ENCODE assay signal across 8 cellular contexts in the genomic region with DNA sequence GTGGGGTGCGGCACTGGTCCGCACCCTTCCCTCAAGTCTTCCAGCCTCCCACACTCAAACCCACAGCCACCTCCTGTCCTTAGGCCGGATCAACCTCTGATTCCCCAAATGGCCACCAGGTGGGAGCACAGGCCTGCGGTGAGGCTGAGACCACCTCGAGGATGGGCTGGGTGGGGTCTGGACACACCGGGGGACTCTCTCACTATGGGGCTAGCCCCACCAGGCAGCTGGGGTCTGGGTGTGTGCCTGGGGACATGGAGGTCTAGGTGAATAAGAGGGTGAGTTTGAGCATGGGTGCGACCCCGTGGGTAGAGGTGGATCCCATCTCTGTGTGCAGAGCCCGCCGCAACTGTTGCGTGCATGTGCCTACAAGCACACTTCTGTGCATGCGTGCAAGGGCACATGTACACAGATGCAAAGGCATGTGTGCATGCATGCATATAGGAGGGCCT. TPM values are rescaled to one million over a fixed set of nuclear protein-coding genes. Genes with fewer than 3 reads are reported as not detected.
DNase-seq lines count a peak whose midpoint lies in the region; ATAC-seq and TF ChIP-seq lines count a peak whose summit lies in the region.

No MANE protein-coding gene starts in this region.

- no peak overlapping the region for H3K4me2 ChIP-seq in HCT116 (ENCODE audit: low read length)

- DNase-seq in Calu3: peak; percentile 22
- DNase-seq in HCT116 (ENCODE audit: low read depth, low spot score): no peak
- peak; percentile 23 for DNase-seq in adipocyte (ENCODE audit: low read depth)
- DNase-seq in right lobe of liver: no peak
- DNase-seq in T1000 (lab: John Stamatoyannopoulos, UW): no peak
- no peak for DNase-seq in CD8-positive, alpha-beta T cell
- DNase-seq in NCI-H524 treated with DMSO at 0.1 percent for 48 hours (lab: John Stamatoyannopoulos, UW): no peak

- H3K27ac ChIP-seq in HCT116 (ENCODE audit: low read depth, low read length) (no peak overlapping the region), right lobe of liver (no peak overlapping the region)
- H3K27ac ChIP-seq in CD8-positive, alpha-beta T cell (ENCODE audit: low read depth, low read length): no peak overlapping the region

- H2AFZ ChIP-seq in HCT116 (ENCODE audit: low read depth, low read length, poor library complexity, severe bottlenecking): no peak overlapping the region

- H3K36me3 ChIP-seq in HCT116 (ENCODE audit: control insufficient read depth in 1 of 2, insufficient read depth in 2 of 2, low read length in 2 of 2) (no peaks in the 10 kb centered on the region), adipocyte (ENCODE audit: control insufficient read depth, insufficient read depth, low read length, severe bottlenecking) (no peaks in the 10 kb centered on the region), right lobe of liver (no peaks in the 10 kb centered on the region)
- no peaks in the 10 kb centered on the region for H3K36me3 ChIP-seq in CD8-positive, alpha-beta T cell (ENCODE audit: insufficient read depth, low read length)

- CTCF ChIA-PET in Calu3 (lab: Charles Lee): no interaction called here
- CTCF ChIA-PET in HCT116 (lab: Charles Lee): no interaction called here
- CTCF ChIA-PET in CD8-positive, alpha-beta T cell (lab: Charles Lee): interaction anchor here (2.1 to 6.0 kb wide), 2 partner anchors 313 to 557 kb away, joined by 6 to 51 read pairs; no protein-coding TSS in a partner anchor

- no peaks in the 10 kb centered on the region for H3K79me2 ChIP-seq in HCT116 (ENCODE audit: insufficient read depth, low read length)

- no peaks in the 10 kb centered on the region for H3K36me3 Mint-ChIP-seq in Calu3 (ENCODE audit: insufficient read depth, unreplicated experiment)
- H3K36me3 Mint-ChIP-seq in CD8-positive, alpha-beta T cell: no peaks in the 10 kb centered on the region

- no peaks in the 10 kb centered on the region for H3K9me3 Mint-ChIP-seq in Calu3 (ENCODE audit: low read depth, unreplicated experiment)
- H3K9me3 Mint-ChIP-seq in CD8-positive, alpha-beta T cell: no peaks in the 10 kb centered on the region

- TF ChIP-seq RAD21 in HCT116 (IDR thresholded peaks at IDR 0.05; ENCODE audit: low read depth): peak; percentile 54

- no peaks in the 10 kb centered on the region for H3K9me3 ChIP-seq in HCT116 (ENCODE audit: control insufficient read depth in 1 of 2, insufficient read depth in 1 of 2, low read depth in 1 of 2, low read length in 2 of 2)
- H3K9me3 ChIP-seq in adipocyte (ENCODE audit: control insufficient read depth, low read length): no peaks in the 10 kb centered on the region
- H3K9me3 ChIP-seq in right lobe of liver: no peaks in the 10 kb centered on the region
- H3K9me3 ChIP-seq in CD8-positive, alpha-beta T cell (ENCODE audit: low read length): no peaks in the 10 kb centered on the region

- H3K27me3 Mint-ChIP-seq in Calu3 (ENCODE audit: unreplicated experiment): peaks cover 51% of the 10 kb centered on the region
- H3K27me3 Mint-ChIP-seq in CD8-positive, alpha-beta T cell (ENCODE audit: low read depth): peaks cover 2% of the 10 kb centered on the region

- no peaks in the 10 kb centered on the region for H3K4me1 Mint-ChIP-seq in Calu3 (ENCODE audit: low read depth, unreplicated experiment)
- peaks cover 4% of the 10 kb centered on the region for H3K4me1 Mint-ChIP-seq in CD8-positive, alpha-beta T cell (ENCODE audit: low read depth)

- H3K4me3 Mint-ChIP-seq in Calu3 (ENCODE audit: low read depth, unreplicated experiment): no peak overlapping the region
- H3K4me3 Mint-ChIP-seq in CD8-positive, alpha-beta T cell: no peak overlapping the region

- no TSS peak for BruUV-seq in Calu3 (replicated peaks; lab: Mats Ljungman, UMichigan)
- no TSS peak for BruUV-seq in HCT116 (replicated peaks; lab: Mats Ljungman, UMichigan)

- intact Hi-C loops in Calu3 (cut with micrococcal nuclease; ENCODE audit: unreplicated experiment): loop anchor here (5.0 kb wide), 2 partner anchors 72 to 207 kb away; no protein-coding TSS in a partner anchor
- intact Hi-C loops in HCT116 (cut with micrococcal nuclease): loop anchor here (5.0 kb wide), 2 partner anchors 327 to 537 kb away; no protein-coding TSS in a partner anchor
- intact Hi-C loops in right lobe of liver (cut with DNase I): no loop called here
- intact Hi-C loops in CD8-positive, alpha-beta T cell (cut with DNase I, micrococcal nuclease): loop anchor here (5.0 to 10.0 kb wide), 6 partner anchors 152 to 572 kb away; no protein-coding TSS in a partner anchor

- ATAC-seq in HCT116 (peak; percentile 49), right lobe of liver (no peak), GM19452 (IDR thresholded peaks at IDR 0.05; ENCODE audit: unreplicated experiment) (no peak)
- no peak for ATAC-seq in CD8-positive, alpha-beta T cell

- H3K4me1 ChIP-seq in HCT116 (ENCODE audit: control insufficient read depth in 1 of 2, insufficient read depth in 2 of 2, low read length in 2 of 2) (no peaks in the 10 kb centered on the region), adipocyte (ENCODE audit: control insufficient read depth, insufficient read depth, low read length) (no peaks in the 10 kb centered on the region), right lobe of liver (no peaks in the 10 kb centered on the region)
- no peaks in the 10 kb centered on the region for H3K4me1 ChIP-seq in CD8-positive, alpha-beta T cell (ENCODE audit: insufficient read depth, low read length)

- POLR2A ChIA-PET in HCT116 (lab: Charles Lee): no interaction called here
- POLR2A ChIA-PET in CD8-positive, alpha-beta T cell (lab: Charles Lee): no interaction called here

- H4K20me1 ChIP-seq in HCT116 (ENCODE audit: insufficient read depth): no peaks in the 10 kb centered on the region

- TF ChIP-seq CTCF in Calu3 (IDR thresholded peaks at IDR 0.05; ENCODE audit: unreplicated experiment): peak; percentile 40
- peak; percentile 30 to 76 (median 70); a peak in 4 of 6 replicates for TF ChIP-seq CTCF in HCT116 (IDR thresholded peaks at IDR 0.05 in 2 of 3, conservative IDR thresholded peaks at IDR 0.05 in 1 of 3; ENCODE audit: borderline replicate concordance in 1 of 3, insufficient read depth in 1 of 3, low read depth in 2 of 3, low read length in 2 of 3)
- peak; percentile 4 to 19 (median 11) for TF ChIP-seq CTCF in right lobe of liver (IDR thresholded peaks at IDR 0.05)
- no peak for TF ChIP-seq CTCF in CD8-positive, alpha-beta T cell (IDR thresholded peaks at IDR 0.05)

- H3K4me3 ChIP-seq in HCT116 (replicated peaks in 1 of 2; ENCODE audit: low read depth in 1 of 2, low read length in 2 of 2) (no peak overlapping the region), adipocyte (ENCODE audit: low read length) (no peak overlapping the region), right lobe of liver (no peak overlapping the region)
- H3K4me3 ChIP-seq in CD8-positive, alpha-beta T cell (ENCODE audit: low read depth, low read length): no peak overlapping the region

- H3K9ac ChIP-seq in HCT116 (ENCODE audit: low read length) (no peak overlapping the region), adipocyte (ENCODE audit: low read length) (no peak overlapping the region)

- H3K27ac Mint-ChIP-seq in Calu3 (ENCODE audit: unreplicated experiment): no peak overlapping the region
- no peak overlapping the region for H3K27ac Mint-ChIP-seq in CD8-positive, alpha-beta T cell

- TF ChIP-seq POLR2A in HCT116 (IDR thresholded peaks at IDR 0.05; ENCODE audit: borderline replicate concordance, extremely low read depth, insufficient read depth, insufficient read length) (no peak), right lobe of liver (IDR thresholded peaks at IDR 0.05) (no peak)

- RAD21 ChIA-PET in HCT116 (lab: Charles Lee; ENCODE audit: low non-redundant PET in 1 of 2, low total read pairs in 2 of 2, uncharacterized antibody in 2 of 2, unreplicated experiment in 2 of 2): no interaction called here

- WGBS in right lobe of liver (ENCODE audit: insufficient coverage, low coverage, low lambda C conversion rate, missing lambda C conversion rate): 51% methylated on average over 4 of the region's 12 CpGs

- H3K9me2 ChIP-seq in HCT116 (ENCODE audit: insufficient read depth): no peaks in the 10 kb centered on the region

- H3K27me3 ChIP-seq in HCT116 (ENCODE audit: insufficient read depth, low read length) (no peaks in the 10 kb centered on the region), adipocyte (replicated peaks; ENCODE audit: control insufficient read depth, insufficient read depth, low read length) (peaks cover 23% of the 10 kb centered on the region), right lobe of liver (no peaks in the 10 kb centered on the region)
- no peaks in the 10 kb centered on the region for H3K27me3 ChIP-seq in CD8-positive, alpha-beta T cell (ENCODE audit: insufficient read depth, low read length)

TF ChIP-seq in HCT116, 20 proteins besides CTCF, POLR2A, EP300 and RAD21 (continues in another document):
- TF ChIP-seq EGR1 (IDR thresholded peaks at IDR 0.05; ENCODE audit: low read depth) (no peak), ZNF274 (IDR thresholded peaks at IDR 0.05; ENCODE audit: low read depth, low read length) (no peak), TCF7L2 (IDR thresholded peaks at IDR 0.05; ENCODE audit: borderline replicate concordance, extremely low read depth, insufficient read depth, insufficient read length) (no peak), POLR2AphosphoS5 (IDR thresholded peaks at IDR 0.05; ENCODE audit: low read depth, low read length) (no peak), SIN3A (IDR thresholded peaks at IDR 0.05; ENCODE audit: low read depth) (no peak), CBX3 (IDR thresholded peaks at IDR 0.05; ENCODE audit: low read depth) (no peak), ELF1 (IDR thresholded peaks at IDR 0.05; ENCODE audit: borderline replicate concordance, low read depth) (no peak), EZH2 (IDR thresholded peaks at IDR 0.05) (no peak), JUND (IDR thresholded peaks at IDR 0.05) (no peak), FOSL1 (IDR thresholded peaks at IDR 0.05; ENCODE audit: low read depth) (no peak), EZH2phosphoT487 (IDR thresholded peaks at IDR 0.05; ENCODE audit: borderline replicate concordance) (no peak), YY1 (IDR thresholded peaks at IDR 0.05; ENCODE audit: extremely low read depth, insufficient replicate concordance, low read depth, low read length) (no peak), ZFX (IDR thresholded peaks at IDR 0.05) (no peak)
- TF ChIP-seq, protein P1, sequence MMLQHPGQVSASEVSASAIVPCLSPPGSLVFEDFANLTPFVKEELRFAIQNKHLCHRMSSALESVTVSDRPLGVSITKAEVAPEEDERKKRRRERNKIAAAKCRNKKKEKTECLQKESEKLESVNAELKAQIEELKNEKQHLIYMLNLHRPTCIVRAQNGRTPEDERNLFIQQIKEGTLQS (IDR thresholded peaks at IDR 0.05): no peak

RNA-seq across cellular contexts. Expression of a gene that starts 32.6 kb away (rescaled TPM):
- 0.59 TPM in 1 of 2 replicates, not detected in the other for total RNA-seq in Calu3 (2022)
- total RNA-seq in HCT116 (2021; ENCODE audit: unreplicated experiment): 0.05 TPM
- polyA plus RNA-seq in HCT116 (2012): 0.01 TPM in 2 replicates
- under 1 TPM in 5 of 6 experiments, not detected in 1; 0.04 to 0.56 (median 0.07) TPM for total RNA-seq in right lobe of liver
- total RNA-seq in CD8-positive, alpha-beta T cell: under 1 TPM; 0.11 to 0.19 TPM

Comparison
In these comparisons a context has a peak if more than half of its experiments do, and no peak if none do; other contexts are left out.
1. DNase-seq: peak in Calu3 (single experiment) and adipocyte (single experiment); none in HCT116 (single experiment), right lobe of liver (0 of 3), T1000 (single experiment), CD8-positive, alpha-beta T cell (0 of 7) and NCI-H524 treated with DMSO at 0.1 percent for 48 hours (single experiment).
2. intact Hi-C loops: an anchor here in Calu3 (5.0 kb wide), HCT116 (5.0 kb wide) and CD8-positive, alpha-beta T cell (5.0 to 10.0 kb wide); none called in right lobe of liver.